Comparison of ENCODE assay signal across 9 cellular contexts in genomic region chr14:46344327-46344937, GRCh38.
DNase-seq lines count a peak whose midpoint lies in the region; ATAC-seq, FAIRE-seq and TF ChIP-seq lines count a peak whose summit lies in the region.
"Had no signal": no experiment of that assay in that cellular context is flagged by ENCODE, and none has a peak within 500 bp of the region (broad histone marks: within the 10 kb centered on the region; RNA-seq: fewer than 3 reads in every experiment).

No MANE protein-coding gene starts in this region.

- FAIRE-seq in small intestine (lab: Jason Lieb, UNC), result no peak
- FAIRE-seq: TTC549 had no signal

- TF ChIP-seq CTCF in GM12872 (IDR thresholded peaks at IDR 0.05; ENCODE audit: insufficient read depth, low read depth, low read length) (peak; percentile 59; the same call in 2 of the 3 replicates), tibial artery (IDR thresholded peaks at IDR 0.05) (peak in 1 of 2 experiments; percentile 9)

- WGBS in small intestine, 3 donors, result 45 to 53% (median 49%) methylated on average over 4 of the region's 4 CpGs

- H3K36me3 ChIP-seq in small intestine (ENCODE audit: control insufficient read depth in 2 of 2, insufficient read depth in 2 of 2, low read length in 2 of 2) (no peaks in the 10 kb centered on the region), tibial artery (no peaks in the 10 kb centered on the region)

- ATAC-seq in HG02678 (IDR thresholded peaks at IDR 0.05; ENCODE audit: unreplicated experiment), result peak; percentile 72

- intact Hi-C loops in tibial artery (cut with DNase I; ENCODE audit: low total_unique reads), result no loop called here

- H3K9me3 ChIP-seq in small intestine (ENCODE audit: control insufficient read depth, low read depth) (no peaks in the 10 kb centered on the region), tibial artery (no peaks in the 10 kb centered on the region)

- H3K4me1 ChIP-seq in small intestine (ENCODE audit: control insufficient read depth in 2 of 2, insufficient read depth in 1 of 2, low read depth in 1 of 2, low read length in 1 of 2) (no peaks in the 10 kb centered on the region), tibial artery (no peaks in the 10 kb centered on the region)

- H3K27me3 ChIP-seq in small intestine (ENCODE audit: control insufficient read depth in 2 of 2, insufficient read depth in 2 of 2, low read length in 2 of 2), result no peaks in the 10 kb centered on the region
- no peaks in the 10 kb centered on the region for H3K27me3 ChIP-seq in tibial artery

- DNase-seq in NCI-H446 treated with DMSO at 0.1 percent for 48 hours (lab: John Stamatoyannopoulos, UW) (peak; percentile 59), dermis blood vessel endothelial cell (peak; percentile 4), small intestine (peak; percentile 1), GOT3 (lab: John Stamatoyannopoulos, UW) (no peak), tibial artery (no peak), dedifferentiated amniotic fluid mesenchymal stem cell (ENCODE audit: extremely low spot score) (no peak)

- H3K27ac ChIP-seq in small intestine (ENCODE audit: low read depth in 1 of 2, low read length in 1 of 2), result no peak overlapping the region
- H3K27ac ChIP-seq in tibial artery, result no peak overlapping the region

- H3K4me3 ChIP-seq in small intestine (ENCODE audit: low read depth in 1 of 2, low read length in 2 of 2) (no peak overlapping the region), tibial artery (no peak overlapping the region)

Comparison
In these comparisons a context has a peak if more than half of its experiments do, and no peak if none do; other contexts are left out.
1. DNase-seq: peak in NCI-H446 treated with DMSO at 0.1 percent for 48 hours (single experiment), dermis blood vessel endothelial cell (single experiment) and small intestine (single experiment); none in GOT3 (single experiment), tibial artery (0 of 2) and dedifferentiated amniotic fluid mesenchymal stem cell (single experiment).